8 cellular contexts compared by ENCODE assay signal in genomic region chr6:26233608-26234420, GRCh38.
A peak's percentile ranks its signal among the peaks of the same experiment; 100 is the strongest.
DNase-seq lines count a peak whose midpoint lies in the region; ATAC-seq lines count a peak whose summit lies in the region.

No MANE protein-coding gene starts in this region.

- H3K79me2 ChIP-seq in Karpas-422 (ENCODE audit: low read length), result no peaks in the 10 kb centered on the region

- H3K9me2 ChIP-seq in Karpas-422 (replicated peaks; ENCODE audit: insufficient read depth, low read length), result no peaks in the 10 kb centered on the region

- H3K9ac ChIP-seq in Karpas-422 (ENCODE audit: low read length) (peak overlapping the region; percentile 78), duodenal mucosa (ENCODE audit: low read depth in 1 of 2, low read length in 2 of 2) (peak overlapping the region; percentile 91 to 97)

- no peaks in the 10 kb centered on the region for H3K9me3 ChIP-seq in Karpas-422 (ENCODE audit: low read length)
- no peaks in the 10 kb centered on the region for H3K9me3 ChIP-seq in duodenal mucosa (ENCODE audit: control insufficient read depth in 1 of 2, low read length in 2 of 2)

- H3K4me3 ChIP-seq in Karpas-422 (ENCODE audit: low read length) (peak overlapping the region; percentile 69), duodenal mucosa (ENCODE audit: low read depth in 1 of 2, low read length in 2 of 2) (peak overlapping the region; percentile 82 to 86)

- H3K27me3 ChIP-seq in Karpas-422 (ENCODE audit: low read length), result no peaks in the 10 kb centered on the region
- H3K27me3 ChIP-seq in duodenal mucosa (ENCODE audit: control insufficient read depth in 1 of 2, insufficient read depth in 2 of 2, low read length in 2 of 2), result peaks cover 0 to 3% of the 10 kb centered on the region in 2 donors

- H2AFZ ChIP-seq in Karpas-422 (ENCODE audit: low read length), result peak overlapping the region; percentile 81

- H3K4me1 ChIP-seq in Karpas-422 (ENCODE audit: low read length), result peaks cover 24% of the 10 kb centered on the region
- H3K4me1 ChIP-seq in duodenal mucosa (ENCODE audit: control insufficient read depth in 1 of 2, insufficient read depth in 2 of 2, low read length in 2 of 2), result peaks cover 0 to 6% of the 10 kb centered on the region in 2 donors

- H3K27ac ChIP-seq in Karpas-422 (ENCODE audit: low read length) (peak overlapping the region; percentile 47), duodenal mucosa (ENCODE audit: low read depth, low read length) (peak overlapping the region; percentile 86)

- H3K36me3 ChIP-seq in Karpas-422 (ENCODE audit: insufficient read depth, low read length), result no peaks in the 10 kb centered on the region
- no peaks in the 10 kb centered on the region for H3K36me3 ChIP-seq in duodenal mucosa (ENCODE audit: control insufficient read depth in 1 of 2, insufficient read depth in 2 of 2, low read length in 2 of 2)

- H3K4me2 ChIP-seq in Karpas-422 (ENCODE audit: low read depth, low read length, poor library complexity, severe bottlenecking), result peak overlapping the region; percentile 98

- DNase-seq in DMS53 (lab: John Stamatoyannopoulos, UW) (peak; percentile 93), Karpas-422 (peak; percentile 78), medulla oblongata (ENCODE audit: extremely low spot score) (peak; percentile 38), iPS-NIHi11 (ENCODE audit: low spot score) (no peak)
- peak; percentile 83 for DNase-seq in stimulated activated CD8-positive, alpha-beta memory T cell treated with anti-CD3 and anti-CD28 coated beads, Interleukin-4, amount 100 ng/mL, for 48 hours

- no peaks in the 10 kb centered on the region for H4K20me1 ChIP-seq in Karpas-422 (ENCODE audit: insufficient read depth, low read depth, low read length)

- ATAC-seq in GM21529 (IDR thresholded peaks at IDR 0.05; ENCODE audit: unreplicated experiment), result peak; percentile 47
- peak; percentile 44 for ATAC-seq in activated CD4-positive, CD25-positive, alpha-beta regulatory T cell treated with anti-CD3 and anti-CD28 coated beads, Interleukin-2, amount 50 U/mL, for 24 hours
